In the genomic region with DNA sequence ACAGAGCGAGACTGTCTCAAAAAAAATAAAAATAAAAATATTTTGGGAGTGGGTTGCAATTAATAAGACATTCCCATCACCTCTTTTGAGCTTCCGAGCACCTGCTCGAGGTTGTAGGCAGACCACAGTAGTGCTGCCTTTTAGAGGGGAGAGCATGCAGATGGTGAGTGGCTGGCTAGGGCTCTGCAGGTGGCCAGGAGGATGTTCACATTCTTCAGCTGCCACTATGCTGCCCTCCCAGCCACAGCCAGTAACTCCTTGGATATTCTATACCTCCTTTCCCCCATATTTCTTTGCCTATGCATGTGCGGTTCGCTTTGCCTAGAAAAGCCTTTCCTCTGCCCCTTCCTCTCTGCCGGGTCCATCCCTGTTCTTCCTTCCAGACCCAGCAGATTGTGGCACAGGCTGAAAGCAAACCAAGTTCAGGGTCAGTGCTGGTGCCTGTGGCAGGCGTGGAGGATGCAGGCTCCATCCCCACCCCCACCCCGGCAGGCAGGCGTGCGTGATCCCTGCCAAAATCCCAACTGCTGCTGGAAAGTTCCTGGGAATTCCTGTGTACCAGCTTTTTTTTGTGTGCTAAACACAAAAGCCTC, we compare ENCODE assay signal across 17 cellular contexts. TPM values are rescaled to one million over a fixed set of nuclear protein-coding genes. Genes with fewer than 3 reads are reported as not detected.
DNase-seq lines count a peak whose midpoint lies in the region; ATAC-seq, FAIRE-seq and TF ChIP-seq lines count a peak whose summit lies in the region.
"Had no signal": no experiment of that assay in that cellular context is flagged by ENCODE, and none has a peak within 500 bp of the region (broad histone marks: within the 10 kb centered on the region; RNA-seq: fewer than 3 reads in every experiment).

No MANE protein-coding gene starts in this region.

- H3K4me3 ChIP-seq in GM23338 (0 out of 2 replicates have a peak overlapping the region, but pooled peaks have one; percentile 26), fibroblast of the aortic adventitia (ENCODE audit: low read depth, low read length) (no peak overlapping the region), neuronal stem cell (ENCODE audit: low read length in 2 of 2) (no peak overlapping the region), coronary artery (no peak overlapping the region)
- H3K4me3 ChIP-seq: HAP-1 had no signal

- peak overlapping the region; percentile 29; the same call in 1 of the 3 replicates for H3K4me3 Mint-ChIP-seq in GM23338
- H3K4me3 Mint-ChIP-seq in activated CD8-positive, alpha-beta memory T cell treated with anti-CD3 and anti-CD28 coated beads, Interleukin-2, amount 10 ng/mL, durations not matched to agents 7 days and 5 days = no peak overlapping the region
- H3K4me3 Mint-ChIP-seq: CD8-positive, alpha-beta T cell had no signal

- no peaks in the 10 kb centered on the region for H3K9me3 ChIP-seq in neuronal stem cell (replicated peaks in 1 of 2; ENCODE audit: control insufficient read depth in 2 of 2, insufficient read depth in 1 of 2, low read depth in 1 of 2, low read length in 2 of 2)
- H3K9me3 ChIP-seq: HAP-1 had no signal

- no peak overlapping the region for H4K91ac ChIP-seq in neuronal stem cell (ENCODE audit: low read depth, low read length, poor library complexity)

- H3K27ac ChIP-seq in GM23338 (ENCODE audit: low read depth) (no peak overlapping the region), neuronal stem cell (replicated peaks; ENCODE audit: low read length) (no peak overlapping the region), coronary artery (no peak overlapping the region)

- no peak overlapping the region for H2AK5ac ChIP-seq in neuronal stem cell (ENCODE audit: low read depth, low read length)

- ATAC-seq in GM23338 = peak; percentile 75
- no peak for ATAC-seq in activated CD8-positive, alpha-beta memory T cell treated with anti-CD3 and anti-CD28 coated beads, Interleukin-2, amount 10 ng/mL, durations not matched to agents 7 days and 5 days
- ATAC-seq: CD8-positive, alpha-beta T cell; Panc1; SK-N-SH treated with all-trans-retinoic acid at 6 μM for 48 hours had no signal

- no peak overlapping the region for H3K27ac Mint-ChIP-seq in GM23338
- H3K27ac Mint-ChIP-seq in activated CD8-positive, alpha-beta memory T cell treated with anti-CD3 and anti-CD28 coated beads, Interleukin-2, amount 10 ng/mL, durations not matched to agents 7 days and 5 days = no peak overlapping the region
- H3K27ac Mint-ChIP-seq: CD8-positive, alpha-beta T cell had no signal

- no peaks in the 10 kb centered on the region for H3K9me2 ChIP-seq in GM23338 (ENCODE audit: insufficient read depth)

- no peak overlapping the region for H2BK5ac ChIP-seq in neuronal stem cell (ENCODE audit: low read length)

- CTCF ChIA-PET in activated CD8-positive, alpha-beta memory T cell treated with anti-CD3 and anti-CD28 coated beads, Interleukin-2, amount 10 ng/mL, durations not matched to agents 7 days and 5 days (lab: Charles Lee) = interaction anchor here (0.8 to 1.5 kb wide), 2 partner anchors 10 to 11 kb away, joined by 3 to 5 read pairs; no protein-coding TSS in a partner anchor

- peak overlapping the region; percentile 90; the same call in 1 of the 2 replicates for H2AFZ ChIP-seq in GM23338
- no peak overlapping the region for H2AFZ ChIP-seq in neuronal stem cell (ENCODE audit: low read length)

- no peaks in the 10 kb centered on the region for H3K36me3 Mint-ChIP-seq in GM23338 (ENCODE audit: low read depth)
- H3K36me3 Mint-ChIP-seq in activated CD8-positive, alpha-beta memory T cell treated with anti-CD3 and anti-CD28 coated beads, Interleukin-2, amount 10 ng/mL, durations not matched to agents 7 days and 5 days = no peaks in the 10 kb centered on the region
- H3K36me3 Mint-ChIP-seq: CD8-positive, alpha-beta T cell had no signal

- H3K79me1 ChIP-seq in neuronal stem cell (ENCODE audit: low read depth, low read length) = no peaks in the 10 kb centered on the region

- no peak overlapping the region for H2BK120ac ChIP-seq in neuronal stem cell (ENCODE audit: low read depth, low read length)

- H3K27me3 ChIP-seq in GM23338 (ENCODE audit: insufficient read depth) (no peaks in the 10 kb centered on the region), neuronal stem cell (ENCODE audit: control insufficient read depth in 3 of 3, insufficient read depth in 3 of 3, low read depth in 1 of 3, low read length in 3 of 3) (peaks cover 0 to 15% (median 0%) of the 10 kb centered on the region in 3 experiments)

- H3F3A ChIP-seq in GM23338 (replicated peaks; ENCODE audit: low read depth) = no peaks in the 10 kb centered on the region

- DNase-seq in GM23338 (ENCODE audit: low spot score) = peak; percentile 57
- peak; percentile 38 for DNase-seq in NCI-H69 (lab: John Stamatoyannopoulos, UW)
- DNase-seq in fibroblast of the aortic adventitia (ENCODE audit: low read depth) = peak; percentile 30
- DNase-seq in neuronal stem cell (ENCODE audit: low spot score) = no peak
- DNase-seq in activated CD8-positive, alpha-beta memory T cell treated with anti-CD3 and anti-CD28 coated beads, Interleukin-2, amount 10 ng/mL, durations not matched to agents 7 days and 5 days = no peak
- DNase-seq in RCC 7860 (ENCODE audit: low spot score) = no peak
- DNase-seq in coronary artery (ENCODE audit: low spot score) = no peak
- DNase-seq: CD8-positive, alpha-beta T cell; NCI-H1436 treated with DMSO at 0.1 percent for 48 hours; NCI-H2081; NCI-H345; NCI-H748 treated with DMSO at 0.1 percent for 48 hours; SHP77 had no signal

- H3K4me1 Mint-ChIP-seq in GM23338 = peaks cover 23% of the 10 kb centered on the region
- no peaks in the 10 kb centered on the region for H3K4me1 Mint-ChIP-seq in activated CD8-positive, alpha-beta memory T cell treated with anti-CD3 and anti-CD28 coated beads, Interleukin-2, amount 10 ng/mL, durations not matched to agents 7 days and 5 days

- H3K4me1 ChIP-seq in GM23338 (ENCODE audit: insufficient read depth) (peaks cover 26% of the 10 kb centered on the region), neuronal stem cell (ENCODE audit: control insufficient read depth in 2 of 2, insufficient read depth in 1 of 2, low read depth in 1 of 2, low read length in 2 of 2) (peaks cover 18 to 19% of the 10 kb centered on the region in 2 donors)

- H3K18ac ChIP-seq in neuronal stem cell (ENCODE audit: low read length) = no peak overlapping the region

- H3K79me2 ChIP-seq in GM23338 (replicated peaks; ENCODE audit: insufficient read depth) = no peaks in the 10 kb centered on the region

- H3K14ac ChIP-seq in neuronal stem cell (ENCODE audit: low read length) = no peak overlapping the region

- no peak overlapping the region for H2BK15ac ChIP-seq in neuronal stem cell (ENCODE audit: low read length)

- H2BK12ac ChIP-seq in neuronal stem cell (ENCODE audit: low read length) = no peak overlapping the region

- H3K4ac ChIP-seq in neuronal stem cell (ENCODE audit: low read length) = no peak overlapping the region

- peak overlapping the region; percentile 9 for H3K9ac ChIP-seq in neuronal stem cell (ENCODE audit: low read depth, low read length, poor library complexity)

- no peak overlapping the region for H4K8ac ChIP-seq in neuronal stem cell (ENCODE audit: low read depth, low read length)

- H3K9me3 Mint-ChIP-seq in GM23338 = no peaks in the 10 kb centered on the region
- H3K9me3 Mint-ChIP-seq in activated CD8-positive, alpha-beta memory T cell treated with anti-CD3 and anti-CD28 coated beads, Interleukin-2, amount 10 ng/mL, durations not matched to agents 7 days and 5 days (ENCODE audit: low read depth) = no peaks in the 10 kb centered on the region
- H3K9me3 Mint-ChIP-seq: CD8-positive, alpha-beta T cell had no signal

- WGBS in neuronal stem cell (ENCODE audit: extremely low coverage in 2 of 2, insufficient read length in 2 of 2, insufficient replicate concordance in 1 of 2), 2 donors = no CpG with 5 or more reads among the region's 10 CpGs

- H4K20me1 ChIP-seq in GM23338 (replicated peaks; ENCODE audit: insufficient read depth) = no peaks in the 10 kb centered on the region

- TF ChIP-seq CTCF in GM23338 (conservative IDR thresholded peaks at IDR 0.05; ENCODE audit: low read depth in 2 of 2) = no peak
- no peak for TF ChIP-seq CTCF in fibroblast of the aortic adventitia (IDR thresholded peaks at IDR 0.05; ENCODE audit: insufficient read depth, low read length)
- TF ChIP-seq CTCF in coronary artery (IDR thresholded peaks at IDR 0.05) = no peak

- H3K4me2 ChIP-seq in GM23338 (peak overlapping the region; percentile 77), neuronal stem cell (ENCODE audit: insufficient read depth, low read length, poor library complexity, severe bottlenecking) (no peak overlapping the region)

- no peak for FAIRE-seq in RCC 7860 (lab: Jason Lieb, UNC)
- FAIRE-seq: D721Med had no signal

- no peak overlapping the region for H3K23ac ChIP-seq in neuronal stem cell (ENCODE audit: low read depth, low read length, poor library complexity)

- peaks cover 9% of the 10 kb centered on the region for H3K27me3 Mint-ChIP-seq in GM23338 (ENCODE audit: insufficient read depth, low read depth, poor library complexity)
- peaks cover 24% of the 10 kb centered on the region for H3K27me3 Mint-ChIP-seq in activated CD8-positive, alpha-beta memory T cell treated with anti-CD3 and anti-CD28 coated beads, Interleukin-2, amount 10 ng/mL, durations not matched to agents 7 days and 5 days

- H3K36me3 ChIP-seq in GM23338 (ENCODE audit: insufficient read depth) = no peaks in the 10 kb centered on the region
- no peaks in the 10 kb centered on the region for H3K36me3 ChIP-seq in neuronal stem cell (replicated peaks in 1 of 2; ENCODE audit: control insufficient read depth in 2 of 2, insufficient read depth in 2 of 2, low read length in 2 of 2)
- H3K36me3 ChIP-seq: HAP-1 had no signal

TF ChIP-seq in GM23338, 12 proteins besides CTCF, POLR2A, EP300 and RAD21 (continues in another document):
- no peak for TF ChIP-seq EZH2phosphoT487 (IDR thresholded peaks at IDR 0.05; ENCODE audit: unreplicated experiment)

RNA-seq across cellular contexts. Expression of gene CMIP, which starts 33.9 kb away (rescaled TPM):
- total RNA-seq in GM23338 (2014; rRNA removed; shearing (Covaris generic)) = 49.8 and 62.3 TPM in 2 replicates
- 9.5 and 10.5 TPM in 2 replicates for polyA plus RNA-seq in GM23338 (2016; fragmentation: Nextera tagmentation; extraction: Ambion mirVana)
- 12.3 and 15.7 TPM in 2 replicates for total RNA-seq in fibroblast of the aortic adventitia (ENCODE audit: low replicate concordance)
- polyA plus RNA-seq in neuronal stem cell (2013, experiment 1 of 2) = 29.4 TPM
- polyA plus RNA-seq in neuronal stem cell (2013, experiment 2 of 2) = 31.2 TPM
- total RNA-seq in activated CD8-positive, alpha-beta memory T cell treated with anti-CD3 and anti-CD28 coated beads, Interleukin-2, amount 10 ng/mL, durations not matched to agents 7 days and 5 days = 10 to 100 TPM; 77.4 to 98.8 TPM

Comparison
In these comparisons a context has a peak if more than half of its experiments do, and no peak if none do; other contexts are left out.
1. DNase-seq: peak in GM23338 (single experiment), NCI-H69 (single experiment) and fibroblast of the aortic adventitia (single experiment); none in neuronal stem cell (single experiment), activated CD8-positive, alpha-beta memory T cell treated with anti-CD3 and anti-CD28 coated beads, Interleukin-2, amount 10 ng/mL, durations not matched to agents 7 days and 5 days (single experiment), RCC 7860 (single experiment) and coronary artery (single experiment).